ENCODE assay signal across 15 cellular contexts in genomic region chr16:8768701-8769100, GRCh38.
"Had no signal": no experiment of that assay in that cellular context is flagged by ENCODE, and none has a peak within 500 bp of the region (broad histone marks: within the 10 kb centered on the region; RNA-seq: fewer than 3 reads in every experiment).

No MANE protein-coding gene starts in this region.

- H3K27me3 ChIP-seq: gastrocnemius medialis, heart right ventricle, left lung, right lobe of liver, stomach, testis had no signal

- H3K4me2 ChIP-seq: smooth muscle cell had no signal

- H3K4me1 ChIP-seq: gastrocnemius medialis, heart right ventricle, left lung, prostate gland, right lobe of liver, stomach, testis had no signal

- H3K9me3 ChIP-seq: gastrocnemius medialis, heart right ventricle, left lung, prostate gland, right lobe of liver, stomach, testis had no signal

- H3K27ac ChIP-seq: gastrocnemius medialis, heart right ventricle, left lung, prostate gland, right lobe of liver, stomach, testis had no signal

- DNase-seq: activated CD4-positive, alpha-beta T cell treated with anti-CD3 and anti-CD28 coated beads, Interleukin-2, amount 50 U/mL, for 1 hour; activated CD4-positive, CD25-positive, alpha-beta regulatory T cell; activated naive CD8-positive, alpha-beta T cell treated with anti-CD3 and anti-CD28 coated beads, Interleukin-2, amount 10 ng/mL, durations not matched to agents 7 days and 5 days; dermis blood vessel endothelial cell; erythroblast; gastrocnemius medialis; heart right ventricle; left lung; natural killer cell; right lobe of liver; stomach; T-helper 2 cell; testis had no signal

- H3K4me3 ChIP-seq: gastrocnemius medialis, heart right ventricle, left lung, prostate gland, right lobe of liver, smooth muscle cell, stomach, testis had no signal
